In the genomic region with DNA sequence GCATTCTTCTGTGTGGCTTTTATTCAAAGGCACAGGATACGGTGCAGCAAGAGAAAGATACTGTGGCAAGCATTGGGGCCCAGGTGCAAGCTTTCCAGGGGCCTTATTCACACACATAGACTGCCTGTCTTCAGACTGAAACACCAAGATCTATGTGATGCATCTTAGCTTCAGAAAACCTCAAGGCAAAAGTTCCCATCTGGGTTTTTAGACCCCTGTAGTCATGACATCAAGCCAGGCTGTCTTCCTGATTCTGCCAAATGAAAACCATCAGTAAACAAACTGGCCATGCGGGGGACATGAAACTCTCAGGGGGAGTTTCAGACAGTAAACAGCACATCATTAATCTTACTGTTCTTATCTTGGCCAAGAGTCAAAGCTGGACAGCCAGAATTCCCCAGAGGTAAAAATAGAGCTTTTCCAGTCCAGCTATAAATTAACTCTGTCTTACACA, we compare ENCODE assay signal across 8 cellular contexts. TPM values are rescaled to one million over a fixed set of nuclear protein-coding genes. Genes with fewer than 3 reads are reported as not detected.
DNase-seq lines count a peak whose midpoint lies in the region; ATAC-seq and TF ChIP-seq lines count a peak whose summit lies in the region.

No MANE protein-coding gene starts in this region.

- peaks cover 21% of the 10 kb centered on the region for H3K4me1 Mint-ChIP-seq in activated CD4-positive, alpha-beta T cell treated with anti-CD3 and anti-CD28 coated beads, Interleukin-2, amount 10 ng/mL, durations not matched to agents 24 days and 14 days

- intact Hi-C loops in mucosa of descending colon (cut with DNase I, micrococcal nuclease) = no loop called here
- intact Hi-C loops in activated CD4-positive, alpha-beta T cell treated with anti-CD3 and anti-CD28 coated beads, Interleukin-2, amount 10 ng/mL, durations not matched to agents 24 days and 14 days (cut with micrococcal nuclease) = no loop called here

- H3K9me3 Mint-ChIP-seq in activated CD4-positive, alpha-beta T cell treated with anti-CD3 and anti-CD28 coated beads, Interleukin-2, amount 10 ng/mL, durations not matched to agents 24 days and 14 days = no peaks in the 10 kb centered on the region

- no peaks in the 10 kb centered on the region for H3K36me3 ChIP-seq in mucosa of descending colon (ENCODE audit: low read depth)

- ATAC-seq in GM18505 (IDR thresholded peaks at IDR 0.05; ENCODE audit: unreplicated experiment) (peak; percentile 42), GM21515 (IDR thresholded peaks at IDR 0.05; ENCODE audit: unreplicated experiment) (peak; percentile 49), HG03521 (IDR thresholded peaks at IDR 0.05; ENCODE audit: unreplicated experiment) (peak; percentile 30), mucosa of descending colon (peak; percentile 34)

- TF ChIP-seq POLR2A in GM18505 (IDR thresholded peaks at IDR 0.05; ENCODE audit: borderline replicate concordance, extremely low read depth, insufficient read depth, insufficient read length) = peak; percentile 30

- no peaks in the 10 kb centered on the region for H3K4me1 ChIP-seq in mucosa of descending colon (ENCODE audit: low read depth)

- DNase-seq in mucosa of descending colon (no peak), KG1 (lab: John Stamatoyannopoulos, UW) (no peak), SKM-1 (lab: John Stamatoyannopoulos, UW; ENCODE audit: unreplicated experiment) (no peak), activated gamma-delta T cell treated with Interleukin-2 at 50 U/mL for 16 hours (no peak)
- DNase-seq in activated CD4-positive, alpha-beta T cell treated with anti-CD3 and anti-CD28 coated beads, Interleukin-2, amount 10 ng/mL, durations not matched to agents 24 days and 14 days = no peak

- H3K9me3 ChIP-seq in mucosa of descending colon = no peaks in the 10 kb centered on the region

- H3K4me3 ChIP-seq in mucosa of descending colon = no peak overlapping the region

- peaks cover 23% of the 10 kb centered on the region for H3K36me3 Mint-ChIP-seq in activated CD4-positive, alpha-beta T cell treated with anti-CD3 and anti-CD28 coated beads, Interleukin-2, amount 10 ng/mL, durations not matched to agents 24 days and 14 days (ENCODE audit: low read depth)

- H3K4me3 Mint-ChIP-seq in activated CD4-positive, alpha-beta T cell treated with anti-CD3 and anti-CD28 coated beads, Interleukin-2, amount 10 ng/mL, durations not matched to agents 24 days and 14 days = no peak overlapping the region

- H3K27me3 Mint-ChIP-seq in activated CD4-positive, alpha-beta T cell treated with anti-CD3 and anti-CD28 coated beads, Interleukin-2, amount 10 ng/mL, durations not matched to agents 24 days and 14 days = no peaks in the 10 kb centered on the region

- no peak overlapping the region for H3K27ac Mint-ChIP-seq in activated CD4-positive, alpha-beta T cell treated with anti-CD3 and anti-CD28 coated beads, Interleukin-2, amount 10 ng/mL, durations not matched to agents 24 days and 14 days

- TF ChIP-seq CTCF in mucosa of descending colon (IDR thresholded peaks at IDR 0.05) = no peak

RNA-seq across cellular contexts. Expression of a gene that starts 9.8 kb away (rescaled TPM):
- 1 to 10 TPM; 1.6 to 2.5 (median 1.9) TPM for total RNA-seq in mucosa of descending colon
- 2.0 and 3.4 TPM in 2 replicates for total RNA-seq in activated CD4-positive, alpha-beta T cell treated with anti-CD3 and anti-CD28 coated beads, Interleukin-2, amount 10 ng/mL, durations not matched to agents 24 days and 14 days
